8 cellular contexts compared by ENCODE assay signal in genomic region chr21:36319767-36320420, GRCh38. TPM values are rescaled to one million over a fixed set of nuclear protein-coding genes. Genes with fewer than 3 reads are reported as not detected.
DNase-seq lines count a peak whose midpoint lies in the region; ATAC-seq, FAIRE-seq and TF ChIP-seq lines count a peak whose summit lies in the region.

A gene with protein sequence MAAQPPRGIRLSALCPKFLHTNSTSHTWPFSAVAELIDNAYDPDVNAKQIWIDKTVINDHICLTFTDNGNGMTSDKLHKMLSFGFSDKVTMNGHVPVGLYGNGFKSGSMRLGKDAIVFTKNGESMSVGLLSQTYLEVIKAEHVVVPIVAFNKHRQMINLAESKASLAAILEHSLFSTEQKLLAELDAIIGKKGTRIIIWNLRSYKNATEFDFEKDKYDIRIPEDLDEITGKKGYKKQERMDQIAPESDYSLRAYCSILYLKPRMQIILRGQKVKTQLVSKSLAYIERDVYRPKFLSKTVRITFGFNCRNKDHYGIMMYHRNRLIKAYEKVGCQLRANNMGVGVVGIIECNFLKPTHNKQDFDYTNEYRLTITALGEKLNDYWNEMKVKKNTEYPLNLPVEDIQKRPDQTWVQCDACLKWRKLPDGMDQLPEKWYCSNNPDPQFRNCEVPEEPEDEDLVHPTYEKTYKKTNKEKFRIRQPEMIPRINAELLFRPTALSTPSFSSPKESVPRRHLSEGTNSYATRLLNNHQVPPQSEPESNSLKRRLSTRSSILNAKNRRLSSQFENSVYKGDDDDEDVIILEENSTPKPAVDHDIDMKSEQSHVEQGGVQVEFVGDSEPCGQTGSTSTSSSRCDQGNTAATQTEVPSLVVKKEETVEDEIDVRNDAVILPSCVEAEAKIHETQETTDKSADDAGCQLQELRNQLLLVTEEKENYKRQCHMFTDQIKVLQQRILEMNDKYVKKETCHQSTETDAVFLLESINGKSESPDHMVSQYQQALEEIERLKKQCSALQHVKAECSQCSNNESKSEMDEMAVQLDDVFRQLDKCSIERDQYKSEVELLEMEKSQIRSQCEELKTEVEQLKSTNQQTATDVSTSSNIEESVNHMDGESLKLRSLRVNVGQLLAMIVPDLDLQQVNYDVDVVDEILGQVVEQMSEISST (plus strand): TSS chr21:36320197. CDS start chr21:36320265, 68 bp downstream.

- FAIRE-seq in GM12891 (lab: Jason Lieb, UNC): peak; percentile 99

- H2AFZ ChIP-seq in parathyroid adenoma: peak within 1 kb of the TSS; percentile 51

- H3K36me3 Mint-ChIP-seq in T-cell: peaks cover 15% of the 10 kb centered on the region

- peaks cover 33 to 48% (median 36%) of the 10 kb centered on the region in 3 donors for H3K4me1 Mint-ChIP-seq in T-cell

- H3K4me1 ChIP-seq in cardiac muscle cell (ENCODE audit: low read depth) (peaks cover 12% of the 10 kb centered on the region), parathyroid adenoma (no peaks in the 10 kb centered on the region), tibial nerve (peaks cover 0 to 36% (median 16%) of the 10 kb centered on the region in 4 donors)

- peak within 1 kb of the TSS; percentile 94 to 97 (median 95) for H3K4me3 Mint-ChIP-seq in T-cell

- peak; percentile 80 to 99 for TF ChIP-seq EP300 in tibial nerve (IDR thresholded peaks at IDR 0.05)

- H3K9me3 ChIP-seq in cardiac muscle cell (ENCODE audit: low read depth) (no peaks in the 10 kb centered on the region), parathyroid adenoma (ENCODE audit: control insufficient read depth, low read length) (no peaks in the 10 kb centered on the region), tibial nerve (peaks cover 0 to 11% (median 0%) of the 10 kb centered on the region in 4 donors)

- peak within 1 kb of the TSS; percentile 92 for H3K4me2 ChIP-seq in parathyroid adenoma (ENCODE audit: low read length)

- no peaks in the 10 kb centered on the region for H3K27me3 ChIP-seq in cardiac muscle cell
- no peaks in the 10 kb centered on the region for H3K27me3 ChIP-seq in parathyroid adenoma (ENCODE audit: control insufficient read depth, insufficient read depth, low read length)
- no peaks in the 10 kb centered on the region for H3K27me3 ChIP-seq in tibial nerve

- H3K9me3 Mint-ChIP-seq in T-cell: peaks cover 0 to 5% (median 0%) of the 10 kb centered on the region in 3 donors

- WGBS in adipose tissue, 3 donors: 0 to 1% (median 1%) methylated on average over 54 to 59 of the region's 59 CpGs
- WGBS in tibial nerve, 2 donors: 0% methylated on average over 40 to 44 of the region's 59 CpGs

- H3K27me3 Mint-ChIP-seq in T-cell: no peaks in the 10 kb centered on the region

- H3K27ac ChIP-seq in adipose tissue (ENCODE audit: low read depth, low read length): peak within 1 kb of the TSS; percentile 60
- H3K27ac ChIP-seq in cardiac muscle cell: peak within 1 kb of the TSS; percentile 99
- peak within 1 kb of the TSS; percentile 97 for H3K27ac ChIP-seq in parathyroid adenoma
- H3K27ac ChIP-seq in tibial nerve: peak within 1 kb of the TSS; percentile 93 to 98 (median 96)

- H3K27ac Mint-ChIP-seq in T-cell: peak within 1 kb of the TSS; percentile 95 to 98

- peak within 1 kb of the TSS; percentile 78 for H3K4me3 ChIP-seq in cardiac muscle cell
- H3K4me3 ChIP-seq in parathyroid adenoma (ENCODE audit: low read depth, low read length): peak within 1 kb of the TSS; percentile 85
- peak within 1 kb of the TSS; percentile 72 to 91 (median 79) for H3K4me3 ChIP-seq in tibial nerve

- DNase-seq in GM12891 (ENCODE audit: insufficient read length, low spot score) (peak; percentile 94), NCI-H1436 treated with DMSO at 0.1 percent for 48 hours (lab: John Stamatoyannopoulos, UW) (peak; percentile 91), T-cell (peak; percentile 95 to 99 (median 97)), cardiac muscle cell (ENCODE audit: low read depth in 1 of 2, low spot score in 1 of 2) (peak; percentile 99 to 100), tibial nerve (ENCODE audit: low spot score in 2 of 2) (peak; percentile 95 to 96)

- peak within 1 kb of the TSS; percentile 95 for H3K9ac ChIP-seq in parathyroid adenoma

- POLR2A ChIA-PET in T-cell (lab: Charles Lee): interaction anchor here (0.6 to 2.5 kb wide), 14 partner anchors 11 to 1195 kb away, joined by 3 to 33 read pairs (median 8); no protein-coding TSS in a partner anchor

- H3K36me3 ChIP-seq in cardiac muscle cell: peaks cover 3% of the 10 kb centered on the region
- no peaks in the 10 kb centered on the region for H3K36me3 ChIP-seq in parathyroid adenoma (ENCODE audit: control insufficient read depth, insufficient read depth, low read length)
- peaks cover 0 to 10% (median 0%) of the 10 kb centered on the region in 3 donors for H3K36me3 ChIP-seq in tibial nerve

- CTCF ChIA-PET in T-cell (lab: Charles Lee): interaction anchor here (0.6 to 3.3 kb wide), 13 partner anchors 10 to 183 kb away, joined by 3 to 41 read pairs (median 7); no protein-coding TSS in a partner anchor

- peaks cover 10% of the 10 kb centered on the region for H3K79me2 ChIP-seq in parathyroid adenoma

- ATAC-seq in HG02840 (IDR thresholded peaks at IDR 0.05; ENCODE audit: low FRiP score, unreplicated experiment) (peak; percentile 87), T-cell (replicated peaks in 1 of 4) (peak; percentile 89 to 92 (median 90))

- TF ChIP-seq POLR2A in GM12891 (IDR thresholded peaks at IDR 0.05; ENCODE audit: low read depth, low read length): peak; percentile 91
- TF ChIP-seq POLR2A in tibial nerve (IDR thresholded peaks at IDR 0.05): peak; percentile 90 to 94

- TF ChIP-seq CTCF in cardiac muscle cell (IDR thresholded peaks at IDR 0.05; ENCODE audit: low read depth, low read length): no peak
- TF ChIP-seq CTCF in parathyroid adenoma (IDR thresholded peaks at IDR 0.05): no peak
- no peak for TF ChIP-seq CTCF in tibial nerve (IDR thresholded peaks at IDR 0.05)

TF ChIP-seq in GM12891, 5 proteins besides CTCF, POLR2A, EP300 and RAD21:
- TF ChIP-seq SPI1 (IDR thresholded peaks at IDR 0.05; ENCODE audit: low read depth, low read length): peak; percentile 74
- TF ChIP-seq POU2F2 (IDR thresholded peaks at IDR 0.05; ENCODE audit: low read depth, low read length): peak; percentile 67
- no peak for TF ChIP-seq PAX5 (IDR thresholded peaks at IDR 0.05; ENCODE audit: insufficient read depth, low read length, severe bottlenecking)
- TF ChIP-seq POLR2AphosphoS5 (IDR thresholded peaks at IDR 0.05; ENCODE audit: low read depth, low read length): peak; percentile 96
- TF ChIP-seq TAF1 (IDR thresholded peaks at IDR 0.05; ENCODE audit: low read depth, low read length): peak; percentile 93

RNA-seq across cellular contexts. Expression of the gene that starts here (rescaled TPM):
- 7.9 TPM for polyA plus RNA-seq in GM12891 (2012; ENCODE audit: low read depth, missing spikeins)
- total RNA-seq in T-cell (10 to 100 TPM; 53.1 to 74.8 (median 71.6) TPM), cardiac muscle cell (16.7 and 31.8 TPM in 2 replicates), tibial nerve (10 to 100 TPM; 39.3 to 64.3 (median 40.5) TPM)
- polyA plus RNA-seq in adipose tissue (10 to 100 TPM in 2 of 3 donors, 1 to 10 TPM in 1; 6.1 to 13.5 (median 10.1) TPM), cardiac muscle cell (15.6 and 25.4 TPM in 2 replicates)

Comparison
In these comparisons a context has a peak if more than half of its experiments do, and no peak if none do; other contexts are left out.
1. Peak in every context shown above with its lines: DNase-seq, ATAC-seq, H3K4me3 ChIP-seq and H3K27ac ChIP-seq.